In genomic region chr18:27606851-27607250, GRCh38 we compare ENCODE assay signal across 31 cellular contexts.
"Had no signal": no experiment of that assay in that cellular context is flagged by ENCODE, and none has a peak within 500 bp of the region (broad histone marks: within the 10 kb centered on the region; RNA-seq: fewer than 3 reads in every experiment).

No MANE protein-coding gene starts in this region.

- H3K9me3 Mint-ChIP-seq: nephron; stimulated activated memory B cell treated with anti-CD40 and anti-IgM and Interleukin-4, amounts not matched to agents 10 μg/mL and 1 μg/mL and 100 μg/mL, for 72 hours; stimulated activated naive CD8-positive, alpha-beta T cell treated with anti-CD3 and anti-CD28 coated beads, Interleukin-15, amount 100 ng/mL, for 72 hours; type B pancreatic cell had no signal

- H3K27me3 ChIP-seq: neural progenitor cell, ovary, spleen, suprapubic skin, testis, tibial artery, transverse colon, upper lobe of right lung, uterus had no signal

- H2AFZ ChIP-seq: neural progenitor cell, parathyroid adenoma had no signal

- H3K4me3 Mint-ChIP-seq: naive thymus-derived CD8-positive, alpha-beta T cell; nephron; neural progenitor cell; stimulated activated memory B cell treated with anti-CD40 and anti-IgM and Interleukin-4, amounts not matched to agents 10 μg/mL and 1 μg/mL and 100 μg/mL, for 72 hours; stimulated activated naive CD8-positive, alpha-beta T cell treated with anti-CD3 and anti-CD28 coated beads, Interleukin-15, amount 100 ng/mL, for 72 hours; type B pancreatic cell had no signal

- H3K36me3 Mint-ChIP-seq: naive thymus-derived CD8-positive, alpha-beta T cell; stimulated activated memory B cell treated with anti-CD40 and anti-IgM and Interleukin-4, amounts not matched to agents 10 μg/mL and 1 μg/mL and 100 μg/mL, for 72 hours; type B pancreatic cell had no signal

- H3K79me2 ChIP-seq: parathyroid adenoma had no signal

- ATAC-seq: naive thymus-derived CD8-positive, alpha-beta T cell; psoas muscle; right cardiac atrium; sciatic nerve; stimulated activated memory B cell treated with anti-CD40 and anti-IgM and Interleukin-4, amounts not matched to agents 10 μg/mL and 1 μg/mL and 100 μg/mL, for 72 hours; stimulated activated naive CD8-positive, alpha-beta T cell treated with anti-CD3 and anti-CD28 coated beads, Interleukin-15, amount 100 ng/mL, for 72 hours; stimulated activated naive CD8-positive, alpha-beta T cell treated with anti-CD3 and anti-CD28 coated beads, Interleukin-15, Interleukin-2, amounts not matched to agents 100 U/mL and 50 U/mL, for 24 hours; upper lobe of right lung had no signal

- H3K27me3 Mint-ChIP-seq: progenitor cell of endocrine pancreas; stimulated activated memory B cell treated with anti-CD40 and anti-IgM and Interleukin-4, amounts not matched to agents 10 μg/mL and 1 μg/mL and 100 μg/mL, for 72 hours; stimulated activated naive CD8-positive, alpha-beta T cell treated with anti-CD3 and anti-CD28 coated beads, Interleukin-15, amount 100 ng/mL, for 72 hours; type B pancreatic cell had no signal

- H3K4me1 ChIP-seq: parathyroid adenoma, spleen, suprapubic skin, testis, tibial artery, transverse colon, upper lobe of right lung, uterus had no signal

- H3K4me2 ChIP-seq: neural progenitor cell, smooth muscle cell had no signal

- DNase-seq: naive thymus-derived CD8-positive, alpha-beta T cell; occipital lobe; ovary; posterior cingulate gyrus; psoas muscle; spleen; stimulated activated CD4-positive, alpha-beta T cell treated with anti-CD3 and anti-CD28 coated beads, Interleukin-12 subunit alpha, Interleukin-12 subunit beta, amount 100 ng/mL, for 4 hours; stimulated activated CD4-positive, alpha-beta T cell treated with anti-CD3 and anti-CD28 coated beads, Interleukin-1b, Interleukin-23, amount 100 ng/mL, for 48 hours; stimulated activated CD4-positive, alpha-beta T cell treated with anti-CD3 and anti-CD28 coated beads, Interleukin-4, amount 100 ng/mL, for 1 hour; stimulated activated CD4-positive, alpha-beta T cell treated with anti-CD3 and anti-CD28 coated beads, Interleukin-4, amount 100 ng/mL, for 4 hours; stimulated activated CD8-positive, alpha-beta memory T cell treated with anti-CD3 and anti-CD28 coated beads, Interleukin-4, amount 100 ng/mL, for 48 hours; stimulated activated naive CD4-positive, alpha-beta T cell; stimulated activated naive CD8-positive, alpha-beta T cell treated with anti-CD3 and anti-CD28 coated beads, Interleukin-15, amount 100 ng/mL, for 72 hours; stimulated activated naive CD8-positive, alpha-beta T cell treated with anti-CD3 and anti-CD28 coated beads, Interleukin-15, Interleukin-2, amounts not matched to agents 100 U/mL and 50 U/mL, for 24 hours; substantia nigra; testis; tibial artery; transverse colon; upper lobe of right lung; uterus had no signal

- H3K27ac Mint-ChIP-seq: naive thymus-derived CD8-positive, alpha-beta T cell; nephron; progenitor cell of endocrine pancreas; stimulated activated memory B cell treated with anti-CD40 and anti-IgM and Interleukin-4, amounts not matched to agents 10 μg/mL and 1 μg/mL and 100 μg/mL, for 72 hours; type B pancreatic cell had no signal

- H3K36me3 ChIP-seq: neural progenitor cell, ovary, spleen, suprapubic skin, tibial artery, transverse colon, upper lobe of right lung, uterus had no signal

- H3K9me3 ChIP-seq: ovary, psoas muscle, spleen, suprapubic skin, testis, tibial artery, transverse colon, upper lobe of right lung, uterus had no signal

- H3K27ac ChIP-seq: neural progenitor cell, ovary, parathyroid adenoma, psoas muscle, skin epidermis, spleen, suprapubic skin, testis, tibial artery, transverse colon, upper lobe of right lung, uterus had no signal

- H3K9ac ChIP-seq: neural progenitor cell, parathyroid adenoma had no signal

- H3K4me1 Mint-ChIP-seq: naive thymus-derived CD8-positive, alpha-beta T cell; nephron; stimulated activated memory B cell treated with anti-CD40 and anti-IgM and Interleukin-4, amounts not matched to agents 10 μg/mL and 1 μg/mL and 100 μg/mL, for 72 hours; stimulated activated naive CD8-positive, alpha-beta T cell treated with anti-CD3 and anti-CD28 coated beads, Interleukin-15, amount 100 ng/mL, for 72 hours had no signal

- H3K4me3 ChIP-seq: neural progenitor cell, ovary, psoas muscle, skin epidermis, smooth muscle cell, spleen, suprapubic skin, testis, tibial artery, transverse colon, upper lobe of right lung, uterus had no signal
